ENCODE assay signal across 22 cellular contexts in the genomic region with DNA sequence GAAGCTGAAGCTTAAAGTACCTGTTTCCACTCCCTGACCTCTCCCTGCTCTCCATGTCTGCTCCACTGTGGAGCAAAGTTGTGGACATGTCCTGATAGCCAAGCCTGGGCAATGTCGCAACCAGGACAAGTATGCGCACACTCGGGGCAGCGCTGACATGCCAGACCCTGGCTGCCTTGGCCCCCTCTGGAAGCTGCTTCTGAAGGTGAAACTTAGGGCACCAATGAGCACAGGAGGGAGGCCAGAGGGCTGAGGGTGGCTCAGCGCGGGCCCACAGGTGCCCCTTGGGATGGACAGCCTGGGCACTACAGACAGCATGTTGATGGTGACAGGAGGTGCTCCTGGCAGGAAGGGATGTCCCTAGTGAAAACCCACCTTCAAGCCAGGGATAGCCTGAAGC.
DNase-seq lines count a peak whose midpoint lies in the region; ATAC-seq, FAIRE-seq and TF ChIP-seq lines count a peak whose summit lies in the region.
"Had no signal": no experiment of that assay in that cellular context is flagged by ENCODE, and none has a peak within 500 bp of the region (broad histone marks: within the 10 kb centered on the region; RNA-seq: fewer than 3 reads in every experiment).

No MANE protein-coding gene starts in this region.

- no peak overlapping the region for H2BK120ac ChIP-seq in H1 (replicated peaks; ENCODE audit: low read depth, low read length)

- no peaks in the 10 kb centered on the region for H3K23me2 ChIP-seq in H1 (ENCODE audit: low read depth, low read length)

- H2BK12ac ChIP-seq in H1 (ENCODE audit: low read depth, low read length): no peak overlapping the region

- H3K23ac ChIP-seq in H1 (ENCODE audit: insufficient read length): no peak overlapping the region

- no peak for TF ChIP-seq EP300 in H1 (IDR thresholded peaks at IDR 0.05; ENCODE audit: borderline replicate concordance in 1 of 2, low read depth in 2 of 2, low read length in 2 of 2)

- H3K36me3 ChIP-seq in H1 (ENCODE audit: control insufficient read depth in 2 of 4, insufficient read depth in 4 of 4, low read length in 3 of 4) (no peaks in the 10 kb centered on the region), osteoblast (ENCODE audit: insufficient read depth, low read length) (no peaks in the 10 kb centered on the region), upper lobe of right lung (no peaks in the 10 kb centered on the region)
- H3K36me3 ChIP-seq: BE2C had no signal

- no peak for FAIRE-seq in H1 (lab: Jason Lieb, UNC)
- FAIRE-seq: A204.1, GM12878, GM19239, H54 had no signal

- POLR2A ChIA-PET in H1 (lab: Charles Lee; ENCODE audit: partially characterized antibody): no interaction called here

- H3K4me3 ChIP-seq in H1 (ENCODE audit: extremely low read depth in 1 of 4, insufficient read depth in 2 of 4, low read depth in 3 of 4, low read length in 4 of 4) (no peak overlapping the region), osteoblast (ENCODE audit: insufficient read depth, low read length) (no peak overlapping the region), upper lobe of right lung (no peak overlapping the region)
- H3K4me3 ChIP-seq: GM12878, GM23248 had no signal

- TF ChIP-seq CTCF in H1 (IDR thresholded peaks at IDR 0.05; ENCODE audit: control extremely low read depth in 1 of 3, insufficient read depth in 1 of 3, low read depth in 1 of 3, low read length in 3 of 3): no peak
- no peak for TF ChIP-seq CTCF in osteoblast (IDR thresholded peaks at IDR 0.05; ENCODE audit: extremely low read depth, low read depth, low read length)
- TF ChIP-seq CTCF in upper lobe of right lung (IDR thresholded peaks at IDR 0.05): no peak

- no peak overlapping the region for H3K18ac ChIP-seq in H1 (ENCODE audit: extremely low read depth, low read length)

- H3K79me2 ChIP-seq in H1 (ENCODE audit: control insufficient read depth in 1 of 2, insufficient read depth in 2 of 2, low read length in 2 of 2) (no peaks in the 10 kb centered on the region), osteoblast (ENCODE audit: insufficient read depth, low read length) (no peaks in the 10 kb centered on the region)

- H3K9me3 ChIP-seq in H1 (ENCODE audit: insufficient read depth in 2 of 2, low read depth in 1 of 2, low read length in 1 of 2): no peaks in the 10 kb centered on the region
- peaks cover 1% of the 10 kb centered on the region for H3K9me3 ChIP-seq in osteoblast (ENCODE audit: low read depth, low read length)
- H3K9me3 ChIP-seq in upper lobe of right lung: no peaks in the 10 kb centered on the region
- H3K9me3 ChIP-seq: BE2C had no signal

- no peak overlapping the region for H3K27ac ChIP-seq in H1 (ENCODE audit: low read depth, low read length)
- H3K27ac ChIP-seq in osteoblast (ENCODE audit: low read depth, low read length): no peak overlapping the region
- H3K27ac ChIP-seq in upper lobe of right lung: no peak overlapping the region
- H3K27ac ChIP-seq: GM23248 had no signal

- no peak overlapping the region for H4K91ac ChIP-seq in H1 (replicated peaks; ENCODE audit: insufficient read length, low read length)

- H2BK5ac ChIP-seq in H1 (ENCODE audit: low read depth, low read length): no peak overlapping the region

- H3K56ac ChIP-seq in H1 (replicated peaks; ENCODE audit: insufficient read length, low read depth, low read length): no peak overlapping the region

- H2AFZ ChIP-seq in H1 (ENCODE audit: low read length) (no peak overlapping the region), osteoblast (ENCODE audit: low read length) (no peak overlapping the region)
- H2AFZ ChIP-seq: GM23248 had no signal

- 97% methylated on average over 6 of the region's 6 CpGs; no CpG with 5 or more reads in 1 of the 2 experiments for WGBS in H1 (ENCODE audit: extremely low coverage in 1 of 2, insufficient coverage in 1 of 2, insufficient read length in 1 of 2, insufficient replicate concordance in 2 of 2, low coverage in 1 of 2, low lambda C conversion rate in 2 of 2, missing lambda C conversion rate in 1 of 2), 2 experiments

- peaks cover 0 to 2% (median 0%) of the 10 kb centered on the region in 4 experiments; a peak in 2 of 7 replicates for H3K4me1 ChIP-seq in H1 (replicated peaks in 1 of 4; ENCODE audit: control insufficient read depth in 3 of 4, insufficient read depth in 4 of 4, low read length in 3 of 4)
- peaks cover 8% of the 10 kb centered on the region for H3K4me1 ChIP-seq in osteoblast (ENCODE audit: insufficient read depth, low read length)
- no peaks in the 10 kb centered on the region for H3K4me1 ChIP-seq in upper lobe of right lung
- H3K4me1 ChIP-seq: BE2C had no signal

- no peak overlapping the region for H3K14ac ChIP-seq in H1 (ENCODE audit: insufficient read length)

- H2BK15ac ChIP-seq in H1 (ENCODE audit: low read length): no peak overlapping the region

- H2BK20ac ChIP-seq in H1 (ENCODE audit: low read length): no peak overlapping the region

- H3K27me3 ChIP-seq in H1 (replicated peaks in 1 of 4; ENCODE audit: control insufficient read depth in 3 of 4, extremely low read depth in 1 of 4, insufficient read depth in 3 of 4, low read length in 3 of 4): no peaks in the 10 kb centered on the region
- no peaks in the 10 kb centered on the region for H3K27me3 ChIP-seq in osteoblast (ENCODE audit: insufficient read depth, low read length)
- no peaks in the 10 kb centered on the region for H3K27me3 ChIP-seq in upper lobe of right lung
- H3K27me3 ChIP-seq: BE2C had no signal

- no peaks in the 10 kb centered on the region for H3K79me1 ChIP-seq in H1 (ENCODE audit: low read depth, low read length)

- no peaks in the 10 kb centered on the region for H4K20me1 ChIP-seq in H1 (replicated peaks in 1 of 2; ENCODE audit: control insufficient read depth in 1 of 2, insufficient read depth in 2 of 2, low read length in 2 of 2)
- H4K20me1 ChIP-seq in osteoblast (ENCODE audit: insufficient read depth, low read length): no peaks in the 10 kb centered on the region

- H3K4ac ChIP-seq in H1 (replicated peaks; ENCODE audit: insufficient read length, low read depth, low read length): no peak overlapping the region

- H3K9ac ChIP-seq in H1 (replicated peaks in 1 of 4; ENCODE audit: extremely low read depth in 1 of 4, low read depth in 3 of 4, low read length in 3 of 4): no peak overlapping the region
- H3K9ac ChIP-seq: GM23248 had no signal

- H4K5ac ChIP-seq in H1 (ENCODE audit: insufficient read length, low read depth, low read length): no peak overlapping the region

- ATAC-seq in upper lobe of right lung: peak; percentile 28
- ATAC-seq in GM19397 (IDR thresholded peaks at IDR 0.05; ENCODE audit: unreplicated experiment): no peak
- no peak for ATAC-seq in HG02759 (IDR thresholded peaks at IDR 0.05; ENCODE audit: unreplicated experiment)
- ATAC-seq in GM18520 (IDR thresholded peaks at IDR 0.05; ENCODE audit: unreplicated experiment): no peak
- ATAC-seq: GM12878, HCT116 had no signal

- CTCF ChIA-PET in H1 (lab: Charles Lee; ENCODE audit: partially characterized antibody): interaction anchor here (0.6 to 2.8 kb wide), 2 partner anchors 10 to 46 kb away, joined by 3 to 13 read pairs; no protein-coding TSS in a partner anchor

- DNase-seq in H1 (ENCODE audit: low read depth in 1 of 2, low spot score in 2 of 2) (no peak), osteoblast (ENCODE audit: insufficient read length, low spot score, missing footprints) (peak; percentile 31), upper lobe of right lung (no peak)
- DNase-seq: ACHN; BE2C; C1 segment of cervical spinal cord; CD4-positive, CD25-positive, alpha-beta regulatory T cell; CD8-positive, alpha-beta memory T cell; COR-L47; DMS 273 treated with DMSO at 0.1 percent for 48 hours; DND-41; EL; GM23248; HFFc6 had no signal

- TF ChIP-seq POLR2A in H1 (IDR thresholded peaks at IDR 0.05; ENCODE audit: control extremely low read depth in 1 of 2, low read depth in 2 of 2, low read length in 2 of 2): no peak

- no peak overlapping the region for H3K4me2 ChIP-seq in H1 (ENCODE audit: insufficient read depth in 1 of 2, low read depth in 2 of 2, low read length in 2 of 2)
- no peak overlapping the region for H3K4me2 ChIP-seq in osteoblast (ENCODE audit: insufficient read depth, low read length)

- intact Hi-C loops in upper lobe of right lung (cut with DNase I): no loop called here

- TF ChIP-seq RAD21 in H1 (IDR thresholded peaks at IDR 0.05 in 1 of 2, conservative IDR thresholded peaks at IDR 0.05 in 1 of 2; ENCODE audit: low read depth in 2 of 2, low read length in 2 of 2): no peak

- H4K8ac ChIP-seq in H1 (ENCODE audit: extremely low read depth, insufficient read depth, low read length): peak overlapping the region; percentile 72

- 0 out of 2 replicates have a peak overlapping the region, but pooled peaks have one; percentile 3 for H2AK5ac ChIP-seq in H1 (ENCODE audit: low read depth, low read length)

TF ChIP-seq in H1, 55 proteins besides CTCF, POLR2A, EP300 and RAD21 (continues in another document):
- TF ChIP-seq POU5F1 (IDR thresholded peaks at IDR 0.05; ENCODE audit: low read depth, low read length): no peak
